ENCODE assay signal across 16 cellular contexts in genomic region chr13:32984857-32985626, GRCh38. TPM values are rescaled to one million over a fixed set of nuclear protein-coding genes. Genes with fewer than 3 reads are reported as not detected.
DNase-seq lines count a peak whose midpoint lies in the region; ATAC-seq and TF ChIP-seq lines count a peak whose summit lies in the region.
"Had no signal": no experiment of that assay in that cellular context is flagged by ENCODE, and none has a peak within 500 bp of the region (broad histone marks: within the 10 kb centered on the region; RNA-seq: fewer than 3 reads in every experiment).

No MANE protein-coding gene starts in this region.

- peaks cover 4% of the 10 kb centered on the region; the same call in 1 of the 2 replicates for H3K36me3 Mint-ChIP-seq in HFFc6 (ENCODE audit: low read depth)
- no peaks in the 10 kb centered on the region for H3K36me3 Mint-ChIP-seq in WTC11

- H3K9me3 Mint-ChIP-seq in HFFc6 (no peaks in the 10 kb centered on the region), WTC11 (peaks cover 17% of the 10 kb centered on the region)
- H3K9me3 Mint-ChIP-seq: activated CD8-positive, alpha-beta T cell treated with anti-CD3 and anti-CD28 coated beads for 36 hours had no signal

- DNase-seq in AG08396 (ENCODE audit: low spot score): peak; percentile 20
- DNase-seq in HFFc6: peak; percentile 13
- peak; percentile 100 for DNase-seq in NCI-H748 (lab: John Stamatoyannopoulos, UW; ENCODE audit: unreplicated experiment)
- DNase-seq in epithelial cell of esophagus (ENCODE audit: low read depth): peak; percentile 85
- no peak for DNase-seq in activated naive CD4-positive, alpha-beta T cell treated with Interleukin-2 at 50 U/mL for 16 hours
- DNase-seq in activated effector memory CD4-positive, alpha-beta T cell treated with anti-CD3 and anti-CD28 coated beads, Interleukin-2, amount 50 U/mL, for 16 hours: no peak
- no peak for DNase-seq in Kasumi-1 (lab: John Stamatoyannopoulos, UW)
- DNase-seq in WTC11 (ENCODE audit: low spot score): no peak
- DNase-seq: activated CD8-positive, alpha-beta T cell treated with anti-CD3 and anti-CD28 coated beads for 36 hours; BE2C; cerebellar nuclear complex; esophagus squamous epithelium; GDM1; mesendoderm; NCI-H524 had no signal

- H3K27ac Mint-ChIP-seq in HFFc6: no peak overlapping the region
- no peak overlapping the region for H3K27ac Mint-ChIP-seq in WTC11
- H3K27ac Mint-ChIP-seq: activated CD8-positive, alpha-beta T cell treated with anti-CD3 and anti-CD28 coated beads for 36 hours; activated naive CD4-positive, alpha-beta T cell treated with anti-CD3 and anti-CD28 coated beads, Interleukin-2, amount 50 U/mL, for 72 hours had no signal

- H3K4me3 Mint-ChIP-seq in HFFc6 (no peak overlapping the region), WTC11 (no peak overlapping the region)
- H3K4me3 Mint-ChIP-seq: activated CD8-positive, alpha-beta T cell treated with anti-CD3 and anti-CD28 coated beads for 36 hours had no signal

- CTCF ChIA-PET in WTC11 (lab: Charles Lee): no interaction called here

- H3K27me3 Mint-ChIP-seq in HFFc6 (ENCODE audit: insufficient read depth) (peaks cover 29% of the 10 kb centered on the region), WTC11 (ENCODE audit: low read depth) (peaks cover 2% of the 10 kb centered on the region; the same call in 1 of the 2 replicates)

- H3K4me1 Mint-ChIP-seq in HFFc6 (ENCODE audit: low read depth) (peaks cover 17% of the 10 kb centered on the region), WTC11 (no peaks in the 10 kb centered on the region)

- POLR2A ChIA-PET in WTC11 (lab: Charles Lee): no interaction called here

- TF ChIP-seq CTCF in HFFc6 (IDR thresholded peaks at IDR 0.05) (no peak), epithelial cell of esophagus (IDR thresholded peaks at IDR 0.05; ENCODE audit: insufficient read depth, low read depth, low read length, missing control alignments) (no peak), WTC11 (IDR thresholded peaks at IDR 0.05) (no peak)

- H3K4me3 ChIP-seq in epithelial cell of esophagus (ENCODE audit: low read length): no peak overlapping the region
- H3K4me3 ChIP-seq: esophagus squamous epithelium had no signal

- no peak for ATAC-seq in WTC11
- ATAC-seq: activated CD8-positive, alpha-beta T cell treated with anti-CD3 and anti-CD28 coated beads for 36 hours had no signal

TF ChIP-seq in WTC11, 78 proteins besides CTCF, POLR2A, EP300 and RAD21:
- TF ChIP-seq IRF1 (CRISPR knock-in tag; IDR thresholded peaks at IDR 0.05) (no peak), OVOL2 (CRISPR knock-in tag; IDR thresholded peaks at IDR 0.05; ENCODE audit: borderline replicate concordance) (no peak), IRF2 (CRISPR knock-in tag; IDR thresholded peaks at IDR 0.05; ENCODE audit: borderline replicate concordance, low read depth) (no peak), MLX (CRISPR knock-in tag; IDR thresholded peaks at IDR 0.05) (no peak), CREB1 (CRISPR knock-in tag; IDR thresholded peaks at IDR 0.05) (no peak), FOXP1 (CRISPR knock-in tag; IDR thresholded peaks at IDR 0.05; ENCODE audit: borderline replicate concordance) (no peak), ZNF671 (CRISPR knock-in tag; IDR thresholded peaks at IDR 0.05) (no peak), CBFB (CRISPR knock-in tag; IDR thresholded peaks at IDR 0.05; ENCODE audit: low read depth) (no peak), GABPB1 (CRISPR knock-in tag; IDR thresholded peaks at IDR 0.05) (no peak)
- TF ChIP-seq, protein P1, sequence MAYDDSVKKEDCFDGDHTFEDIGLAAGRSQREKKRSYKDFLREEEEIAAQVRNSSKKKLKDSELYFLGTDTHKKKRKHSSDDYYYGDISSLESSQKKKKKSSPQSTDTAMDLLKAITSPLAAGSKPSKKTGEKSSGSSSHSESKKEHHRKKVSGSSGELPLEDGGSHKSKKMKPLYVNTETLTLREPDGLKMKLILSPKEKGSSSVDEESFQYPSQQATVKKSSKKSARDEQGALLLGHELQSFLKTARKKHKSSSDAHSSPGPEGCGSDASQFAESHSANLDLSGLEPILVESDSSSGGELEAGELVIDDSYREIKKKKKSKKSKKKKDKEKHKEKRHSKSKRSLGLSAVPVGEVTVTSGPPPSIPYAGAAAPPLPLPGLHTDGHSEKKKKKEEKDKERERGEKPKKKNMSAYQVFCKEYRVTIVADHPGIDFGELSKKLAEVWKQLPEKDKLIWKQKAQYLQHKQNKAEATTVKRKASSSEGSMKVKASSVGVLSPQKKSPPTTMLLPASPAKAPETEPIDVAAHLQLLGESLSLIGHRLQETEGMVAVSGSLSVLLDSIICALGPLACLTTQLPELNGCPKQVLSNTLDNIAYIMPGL (CRISPR knock-in tag; IDR thresholded peaks at IDR 0.05): no peak

RNA-seq across cellular contexts. Expression of gene KL, which starts 31.2 kb away (rescaled TPM):
- total RNA-seq in HFFc6 (2021; fragmentation: NEBNext Ultra II Directional; extraction: Animal tissue kit (Norgen Biotek cat#: 25700)): under 1 TPM in 1 of 6 experiments, not detected in 5; 0.07 TPM
- total RNA-seq in WTC11 (2021): 0.07 TPM in 1 of 3 replicates, not detected in the others

Comparison
In these comparisons a context has a peak if more than half of its experiments do, and no peak if none do; other contexts are left out.
1. DNase-seq: peak in AG08396 (single experiment), HFFc6 (single experiment), NCI-H748 (single experiment) and epithelial cell of esophagus (single experiment); none in activated naive CD4-positive, alpha-beta T cell treated with Interleukin-2 at 50 U/mL for 16 hours (single experiment), activated effector memory CD4-positive, alpha-beta T cell treated with anti-CD3 and anti-CD28 coated beads, Interleukin-2, amount 50 U/mL, for 16 hours (single experiment), Kasumi-1 (0 of 2) and WTC11 (single experiment).